2 cellular contexts compared by ENCODE assay signal in the genomic region with DNA sequence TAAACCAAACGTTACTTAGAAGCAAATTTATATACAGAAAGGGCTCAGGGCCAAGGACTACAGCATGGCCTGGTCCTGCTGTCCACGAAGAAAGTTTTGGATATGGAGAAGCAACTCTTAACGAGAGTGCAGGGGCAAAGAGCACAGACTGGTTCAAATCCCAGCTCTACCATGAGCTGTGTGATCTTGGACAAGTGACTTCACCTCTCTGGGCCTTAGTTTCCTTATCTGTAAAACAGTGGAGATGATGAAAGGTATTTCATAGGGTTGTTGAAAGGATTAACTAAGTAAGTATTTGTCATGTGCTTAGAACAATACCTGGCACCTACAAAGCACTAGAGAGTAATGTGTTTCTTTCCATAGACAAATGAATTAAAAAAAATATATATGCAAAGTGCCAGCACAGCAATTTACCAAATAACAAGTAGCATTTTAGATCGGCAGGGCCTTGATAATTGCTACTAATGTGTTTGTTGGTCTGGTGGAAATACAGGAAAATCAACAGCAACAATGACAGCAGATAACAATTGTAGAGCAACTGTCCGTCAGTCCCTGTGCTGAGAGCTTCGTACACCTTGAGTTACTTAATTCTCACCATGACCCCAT.
A peak's percentile ranks its signal among the peaks of the same experiment; 100 is the strongest.
TF ChIP-seq lines count a peak whose summit lies in the region.

No MANE protein-coding gene starts in this region.

TF ChIP-seq in HepG2, 621 proteins besides CTCF, POLR2A, EP300 and RAD21:
- TF ChIP-seq ZNF768 (CRISPR knock-in tag; IDR thresholded peaks at IDR 0.05) (peak; percentile 36; the same call in 1 of the 2 replicates), TGIF2 (CRISPR knock-in tag; IDR thresholded peaks at IDR 0.05) (no peak), MAFF (IDR thresholded peaks at IDR 0.05; ENCODE audit: low read depth, low read length) (peak; percentile 59; the same call in 1 of the 2 replicates), MAFK (conservative IDR thresholded peaks at IDR 0.05 in 1 of 2, IDR thresholded peaks at IDR 0.05 in 1 of 2; ENCODE audit: low read length in 2 of 2) (peak; percentile 38 to 71; a peak in 3 of 4 replicates)
- TF ChIP-seq, protein P1, sequence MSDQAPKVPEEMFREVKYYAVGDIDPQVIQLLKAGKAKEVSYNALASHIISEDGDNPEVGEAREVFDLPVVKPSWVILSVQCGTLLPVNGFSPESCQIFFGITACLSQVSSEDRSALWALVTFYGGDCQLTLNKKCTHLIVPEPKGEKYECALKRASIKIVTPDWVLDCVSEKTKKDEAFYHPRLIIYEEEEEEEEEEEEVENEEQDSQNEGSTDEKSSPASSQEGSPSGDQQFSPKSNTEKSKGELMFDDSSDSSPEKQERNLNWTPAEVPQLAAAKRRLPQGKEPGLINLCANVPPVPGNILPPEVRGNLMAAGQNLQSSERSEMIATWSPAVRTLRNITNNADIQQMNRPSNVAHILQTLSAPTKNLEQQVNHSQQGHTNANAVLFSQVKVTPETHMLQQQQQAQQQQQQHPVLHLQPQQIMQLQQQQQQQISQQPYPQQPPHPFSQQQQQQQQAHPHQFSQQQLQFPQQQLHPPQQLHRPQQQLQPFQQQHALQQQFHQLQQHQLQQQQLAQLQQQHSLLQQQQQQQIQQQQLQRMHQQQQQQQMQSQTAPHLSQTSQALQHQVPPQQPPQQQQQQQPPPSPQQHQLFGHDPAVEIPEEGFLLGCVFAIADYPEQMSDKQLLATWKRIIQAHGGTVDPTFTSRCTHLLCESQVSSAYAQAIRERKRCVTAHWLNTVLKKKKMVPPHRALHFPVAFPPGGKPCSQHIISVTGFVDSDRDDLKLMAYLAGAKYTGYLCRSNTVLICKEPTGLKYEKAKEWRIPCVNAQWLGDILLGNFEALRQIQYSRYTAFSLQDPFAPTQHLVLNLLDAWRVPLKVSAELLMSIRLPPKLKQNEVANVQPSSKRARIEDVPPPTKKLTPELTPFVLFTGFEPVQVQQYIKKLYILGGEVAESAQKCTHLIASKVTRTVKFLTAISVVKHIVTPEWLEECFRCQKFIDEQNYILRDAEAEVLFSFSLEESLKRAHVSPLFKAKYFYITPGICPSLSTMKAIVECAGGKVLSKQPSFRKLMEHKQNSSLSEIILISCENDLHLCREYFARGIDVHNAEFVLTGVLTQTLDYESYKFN (CRISPR knock-in tag; conservative IDR thresholded peaks at IDR 0.05), result no peak

TF ChIP-seq in K562, 482 proteins besides CTCF, POLR2A, EP300 and RAD21:
- peak; percentile 71 for TF ChIP-seq ZFP36 (IDR thresholded peaks at IDR 0.05; ENCODE audit: low read depth, low read length, partially characterized antibody)
- TF ChIP-seq MAFK (IDR thresholded peaks at IDR 0.05; ENCODE audit: low read length), result peak; percentile 43
- peak; percentile 40; the same call in 1 of the 2 replicates for TF ChIP-seq MAFF (IDR thresholded peaks at IDR 0.05; ENCODE audit: low read length)
- TF ChIP-seq C11orf30 (IDR thresholded peaks at IDR 0.05; ENCODE audit: low read depth), result peak; percentile 48
- TF ChIP-seq ZNF280B (CRISPR knock-in tag; IDR thresholded peaks at IDR 0.05), result no peak
- peak; percentile 72 for TF ChIP-seq ZNF316 (IDR thresholded peaks at IDR 0.05)
- no peak for TF ChIP-seq ZNF79 (CRISPR knock-in tag; IDR thresholded peaks at IDR 0.05; ENCODE audit: low read depth)
- peak; percentile 68 for TF ChIP-seq RBM25 (IDR thresholded peaks at IDR 0.05; ENCODE audit: low read depth, low read length, severe bottlenecking)
- peak; percentile 38 for TF ChIP-seq MAFG (tag; conservative IDR thresholded peaks at IDR 0.05)
